In the genomic region with DNA sequence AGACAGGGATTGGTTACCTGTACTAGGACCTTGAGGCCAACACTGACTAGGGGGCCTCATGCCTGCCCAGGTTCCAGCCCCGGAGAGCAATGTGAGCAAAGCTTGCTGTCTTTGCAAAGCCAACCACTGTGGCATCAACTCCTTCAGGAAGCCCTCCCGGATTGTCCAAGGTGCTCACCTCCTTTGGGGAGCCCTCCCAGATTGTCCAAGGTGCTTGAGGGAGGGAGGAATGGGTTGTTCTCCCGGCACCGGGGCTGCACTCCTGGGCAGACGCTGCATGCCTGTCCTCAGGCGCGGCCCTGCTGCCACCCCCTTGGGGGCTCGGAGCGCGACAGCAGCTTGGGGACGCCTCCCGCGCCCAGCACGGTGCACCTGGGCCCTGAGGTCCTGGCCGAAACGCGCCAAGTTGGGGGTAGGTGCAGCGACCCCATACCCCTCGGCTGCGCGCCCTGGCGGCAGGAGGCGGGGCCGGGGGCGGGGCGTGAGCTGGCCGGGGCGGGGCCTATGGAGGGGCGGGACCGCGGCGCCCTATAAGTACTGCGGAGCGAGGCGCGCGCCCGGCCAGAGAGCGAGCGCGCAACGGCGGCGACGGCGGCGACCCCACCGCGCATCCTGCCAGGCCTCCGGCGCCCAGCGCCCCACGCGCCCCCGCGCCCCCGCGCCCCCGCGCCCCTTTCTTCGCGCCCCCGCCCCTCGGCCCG, we compare ENCODE assay signal across 8 cellular contexts.
DNase-seq lines count a peak whose midpoint lies in the region; ATAC-seq lines count a peak whose summit lies in the region.

A gene with protein sequence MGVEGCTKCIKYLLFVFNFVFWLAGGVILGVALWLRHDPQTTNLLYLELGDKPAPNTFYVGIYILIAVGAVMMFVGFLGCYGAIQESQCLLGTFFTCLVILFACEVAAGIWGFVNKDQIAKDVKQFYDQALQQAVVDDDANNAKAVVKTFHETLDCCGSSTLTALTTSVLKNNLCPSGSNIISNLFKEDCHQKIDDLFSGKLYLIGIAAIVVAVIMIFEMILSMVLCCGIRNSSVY (plus strand): TSS at position 560 of the 701 bp plus-strand sequence. CDS start 240 bp downstream, outside the sequence.

- DNase-seq in SIG-M5 treated with dmso at 0.1 percent for 504 hours (lab: John Stamatoyannopoulos, UW; ENCODE audit: unreplicated experiment) = peak; percentile 7
- no peak for DNase-seq in SIG-M5 (lab: John Stamatoyannopoulos, UW)
- peak; percentile 65 for DNase-seq in HK-2 (ENCODE audit: unreplicated experiment)
- DNase-seq in cerebellar cortex (ENCODE audit: low spot score) = peak; percentile 40
- peak; percentile 44 for DNase-seq in kidney tubule cell (ENCODE audit: low spot score)
- peak; percentile 60 to 64 for DNase-seq in stimulated activated CD4-positive, alpha-beta T cell treated with anti-CD3 and anti-CD28 coated beads, Interleukin-1b, Interleukin-23, amount 100 ng/mL, for 4 hours (ENCODE audit: low read depth in 2 of 2)

- peak; percentile 73 for ATAC-seq in activated CD4-positive, CD25-positive, alpha-beta regulatory T cell treated with anti-CD3 and anti-CD28 coated beads, Interleukin-2, amount 50 U/mL, for 24 hours
- no peak for ATAC-seq in HG03460 (IDR thresholded peaks at IDR 0.05; ENCODE audit: unreplicated experiment)
